In the genomic region with DNA sequence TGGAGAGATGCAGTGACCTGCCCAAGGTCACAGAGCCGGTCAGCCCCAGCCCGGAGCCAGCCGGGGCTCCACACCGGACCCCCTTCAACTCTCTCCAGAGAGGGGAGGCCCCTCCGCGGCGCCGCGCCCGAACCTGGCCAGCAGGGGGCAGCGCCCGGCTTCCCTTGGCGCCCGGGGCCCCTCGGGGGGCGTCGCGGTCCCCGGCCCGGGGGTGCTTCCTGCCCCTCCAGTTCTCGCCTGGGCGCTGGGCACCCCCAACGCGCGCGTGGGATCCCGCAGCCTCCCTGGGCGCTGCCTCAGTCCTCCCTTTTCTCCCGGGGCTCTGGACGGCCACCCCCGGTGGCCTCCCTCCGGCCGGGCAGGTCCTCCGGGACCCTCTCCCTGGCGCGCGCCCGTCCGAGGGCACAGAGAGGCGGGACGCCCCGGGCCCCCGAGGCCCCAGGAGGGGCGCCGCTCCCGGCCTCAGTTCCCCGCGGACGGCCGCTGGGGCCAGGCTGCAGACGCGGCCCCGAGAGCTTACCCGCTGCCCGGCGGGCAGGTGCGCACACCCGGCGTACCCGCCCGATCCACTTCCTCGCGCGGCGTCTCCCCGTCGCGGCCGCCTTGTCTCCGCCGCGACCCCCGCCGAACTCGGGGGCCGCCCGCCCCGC, we compare ENCODE assay signal across 9 cellular contexts. TPM values are rescaled to one million over a fixed set of nuclear protein-coding genes. Genes with fewer than 3 reads are reported as not detected.
A peak's percentile ranks its signal among the peaks of the same experiment; 100 is the strongest.
DNase-seq lines count a peak whose midpoint lies in the region; ATAC-seq lines count a peak whose summit lies in the region.
"Had no signal": no experiment of that assay in that cellular context is flagged by ENCODE, and none has a peak within 500 bp of the region (broad histone marks: within the 10 kb centered on the region; RNA-seq: fewer than 3 reads in every experiment).

No MANE protein-coding gene starts in this region.

- H3K27ac ChIP-seq in duodenal mucosa (ENCODE audit: low read depth, low read length) = no peak overlapping the region

- peaks cover 6 to 8% of the 10 kb centered on the region in 2 donors for H3K27me3 ChIP-seq in duodenal mucosa (ENCODE audit: control insufficient read depth in 1 of 2, insufficient read depth in 2 of 2, low read length in 2 of 2)

- H3K4me1 ChIP-seq in duodenal mucosa (ENCODE audit: control insufficient read depth in 1 of 2, insufficient read depth in 2 of 2, low read length in 2 of 2) = peaks cover 6 to 7% of the 10 kb centered on the region in 2 donors

- peak; percentile 75 to 78 for ATAC-seq in naive thymus-derived CD8-positive, alpha-beta T cell
- no peak for ATAC-seq in GM19463 (IDR thresholded peaks at IDR 0.05; ENCODE audit: unreplicated experiment)
- no peak for ATAC-seq in HG02970 (IDR thresholded peaks at IDR 0.05; ENCODE audit: low FRiP score, unreplicated experiment)
- ATAC-seq in HG03095 (IDR thresholded peaks at IDR 0.05; ENCODE audit: unreplicated experiment) = no peak

- H3K27me3 Mint-ChIP-seq in naive thymus-derived CD8-positive, alpha-beta T cell = peaks cover 38 to 86% (median 66%) of the 10 kb centered on the region in 5 donors

- no peaks in the 10 kb centered on the region for H3K36me3 ChIP-seq in duodenal mucosa (ENCODE audit: control insufficient read depth in 1 of 2, insufficient read depth in 2 of 2, low read length in 2 of 2)

- peak overlapping the region; percentile 42 to 54 for H3K9ac ChIP-seq in duodenal mucosa (ENCODE audit: low read depth in 1 of 2, low read length in 2 of 2)

- peak overlapping the region in 7 of 10 donors; percentile 13 to 77 (median 56) for H3K4me3 Mint-ChIP-seq in naive thymus-derived CD8-positive, alpha-beta T cell

- H3K4me1 Mint-ChIP-seq in naive thymus-derived CD8-positive, alpha-beta T cell = peaks cover 7 to 10% (median 8%) of the 10 kb centered on the region in 4 donors

- H3K27ac Mint-ChIP-seq in naive thymus-derived CD8-positive, alpha-beta T cell = no peak overlapping the region
- H3K27ac Mint-ChIP-seq: CD4-positive, CD25-positive, alpha-beta regulatory T cell had no signal

- peaks cover 0 to 10% (median 0%) of the 10 kb centered on the region in 3 donors for H3K36me3 Mint-ChIP-seq in naive thymus-derived CD8-positive, alpha-beta T cell
- H3K36me3 Mint-ChIP-seq: CD4-positive, CD25-positive, alpha-beta regulatory T cell had no signal

- no peaks in the 10 kb centered on the region for H3K9me3 ChIP-seq in duodenal mucosa (ENCODE audit: control insufficient read depth in 1 of 2, low read length in 2 of 2)

- H3K9me3 Mint-ChIP-seq in naive thymus-derived CD8-positive, alpha-beta T cell = no peaks in the 10 kb centered on the region

- POLR2A ChIA-PET in naive thymus-derived CD8-positive, alpha-beta T cell (lab: Charles Lee) = no interaction called here

- DNase-seq in DMS53 (lab: John Stamatoyannopoulos, UW) = peak; percentile 66
- no peak for DNase-seq in DMS53 treated with DMSO at 0.1 percent for 48 hours (lab: John Stamatoyannopoulos, UW; ENCODE audit: unreplicated experiment)
- DNase-seq in T-helper 2 cell = peak in 3 of 5 experiments; percentile 8 to 10 (median 9)
- DNase-seq in naive thymus-derived CD8-positive, alpha-beta T cell = peak in 9 of 10 donors; percentile 6 to 54 (median 39)

- peak overlapping the region; percentile 62 to 63 for H3K4me3 ChIP-seq in duodenal mucosa (ENCODE audit: low read depth in 1 of 2, low read length in 2 of 2)

RNA-seq across cellular contexts. Expression of a gene that starts 0.4 kb away (rescaled TPM):
- total RNA-seq in naive thymus-derived CD8-positive, alpha-beta T cell = not detected
- polyA plus RNA-seq in naive thymus-derived CD8-positive, alpha-beta T cell = not detected
- total RNA-seq: CD4-positive, CD25-positive, alpha-beta regulatory T cell had no signal
- polyA plus RNA-seq: CD4-positive, CD25-positive, alpha-beta regulatory T cell had no signal

RNA-seq across cellular contexts. Expression of a gene that starts 48.2 kb away (rescaled TPM):
- 10 to 100 TPM; 14.4 to 16.8 TPM for total RNA-seq in naive thymus-derived CD8-positive, alpha-beta T cell
- polyA plus RNA-seq in naive thymus-derived CD8-positive, alpha-beta T cell = 10 to 100 TPM in 2 of 3 donors, 1 to 10 TPM in 1; 8.1 to 12.2 (median 10.2) TPM

Comparison
In these comparisons a context has a peak if more than half of its experiments do, and no peak if none do; other contexts are left out.
1. ATAC-seq: peak in naive thymus-derived CD8-positive, alpha-beta T cell (2 of 2); none in GM19463 (single experiment), HG02970 (single experiment) and HG03095 (single experiment).